In the genomic region with DNA sequence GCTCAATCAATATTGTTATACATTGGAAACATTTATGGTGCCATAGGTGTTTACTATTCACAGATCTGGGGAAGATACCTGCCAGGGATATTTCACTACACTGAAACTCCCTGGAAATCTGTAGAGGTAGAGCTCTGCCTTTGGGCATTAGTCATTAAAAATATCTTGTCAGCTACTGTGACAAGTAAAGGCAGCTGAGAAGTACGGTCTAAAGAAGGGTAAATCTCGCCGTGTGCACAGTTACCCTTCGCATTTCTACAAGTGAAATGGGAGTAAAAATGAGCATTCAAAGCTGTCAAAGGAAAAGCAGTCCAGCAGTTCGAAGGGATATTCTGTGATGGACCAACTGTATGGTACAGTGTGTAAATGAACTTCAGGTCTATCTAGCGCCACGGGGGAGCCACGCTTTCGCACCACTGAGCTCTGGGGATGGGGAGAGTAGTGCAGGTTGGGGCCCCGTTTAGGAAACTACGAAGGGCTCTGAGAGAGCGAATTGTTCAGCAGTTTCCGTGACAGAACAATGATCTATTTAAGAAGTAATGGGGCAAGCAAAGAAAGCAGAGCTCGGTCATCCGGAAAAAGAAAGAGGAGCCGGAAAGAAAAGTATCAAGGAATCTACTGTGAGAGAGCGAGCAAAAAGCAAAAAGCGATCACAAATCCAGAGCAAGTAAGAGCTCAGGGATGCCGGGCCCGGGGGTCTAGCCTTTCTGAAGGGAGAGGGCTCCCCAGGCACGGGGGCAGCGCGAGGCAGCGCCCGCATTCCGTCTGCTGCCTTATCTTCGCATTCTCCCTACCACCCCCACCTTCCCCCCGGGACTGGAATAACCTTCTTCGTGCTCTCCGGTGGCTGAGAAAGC, we compare ENCODE assay signal across 8 cellular contexts. TPM values are rescaled to one million over a fixed set of nuclear protein-coding genes. Genes with fewer than 3 reads are reported as not detected.
A peak's percentile ranks its signal among the peaks of the same experiment; 100 is the strongest.
DNase-seq lines count a peak whose midpoint lies in the region; ATAC-seq and TF ChIP-seq lines count a peak whose summit lies in the region.

No MANE protein-coding gene starts in this region.

- TF ChIP-seq POLR2A in thyroid gland (IDR thresholded peaks at IDR 0.05) = no peak

- H3K9ac ChIP-seq in neural cell (ENCODE audit: low read length) = peak overlapping the region; percentile 90

- peaks cover 3 to 12% of the 10 kb centered on the region in 2 donors for H3K4me1 ChIP-seq in thyroid gland

- TF ChIP-seq EP300 in neural cell (conservative IDR thresholded peaks at IDR 0.05; ENCODE audit: poor library complexity, severe bottlenecking) = no peak

- H3K9me2 ChIP-seq in neural cell (ENCODE audit: insufficient read depth, low read length) = no peaks in the 10 kb centered on the region

- peak overlapping the region; percentile 94 for H3K4me2 ChIP-seq in neural cell (ENCODE audit: low read length)

- peaks cover 83% of the 10 kb centered on the region for H3K79me2 ChIP-seq in neural cell (replicated peaks; ENCODE audit: insufficient read depth, low read length)

- peak; percentile 26 for ATAC-seq in GM21367 (IDR thresholded peaks at IDR 0.05; ENCODE audit: unreplicated experiment)

- H3F3A ChIP-seq in neural cell (ENCODE audit: insufficient read depth, low read length, poor library complexity, severe bottlenecking) = no peaks in the 10 kb centered on the region

- TF ChIP-seq RAD21 in neural cell (conservative IDR thresholded peaks at IDR 0.05) = no peak

- H3K4me3 ChIP-seq in BJ (ENCODE audit: low read depth, low read length) (peak overlapping the region; percentile 56), foreskin fibroblast (ENCODE audit: low read depth in 1 of 2, low read length in 2 of 2) (peak overlapping the region; percentile 84 to 89), neural cell (ENCODE audit: low read length) (peak overlapping the region; percentile 84), thyroid gland (replicated peaks in 1 of 3) (peak overlapping the region; percentile 21 to 92 (median 54))

- H2AFZ ChIP-seq in neural cell (ENCODE audit: low read depth, low read length) = peak overlapping the region; percentile 78

- DNase-seq in BJ (ENCODE audit: low read depth) (no peak), NCI-H345 (lab: John Stamatoyannopoulos, UW) (peak; percentile 26), activated T-helper 1 cell treated with Interleukin-2 at 50 U/mL for 16 hours (ENCODE audit: low read depth) (peak; percentile 5), foreskin fibroblast (peak in 1 of 2 donors; percentile 50), thyroid gland (peak; percentile 5 to 24), NCI-H446 treated with DMSO at 0.1 percent for 48 hours (lab: John Stamatoyannopoulos, UW) (no peak)

- H3K9me3 ChIP-seq in neural cell (ENCODE audit: low read length) (no peaks in the 10 kb centered on the region), thyroid gland (no peaks in the 10 kb centered on the region)

- TF ChIP-seq CTCF in BJ (IDR thresholded peaks at IDR 0.05; ENCODE audit: insufficient read depth, low read depth, low read length) = no peak
- no peak for TF ChIP-seq CTCF in foreskin fibroblast (IDR thresholded peaks at IDR 0.05; ENCODE audit: low read depth, low read length)
- no peak for TF ChIP-seq CTCF in neural cell (IDR thresholded peaks at IDR 0.05; ENCODE audit: poor library complexity, severe bottlenecking)
- no peak for TF ChIP-seq CTCF in thyroid gland (IDR thresholded peaks at IDR 0.05)

- POLR2A ChIA-PET in BJ (lab: Charles Lee) = interaction anchor here (0.6 kb wide), 1 partner anchor 244 kb away, joined by 4 read pairs; no protein-coding TSS in a partner anchor

- CTCF ChIA-PET in BJ (lab: Yijun Ruan, JAX) = interaction anchor here (0.8 to 1.4 kb wide), 4 partner anchors 21 to 310 kb away, joined by 3 read pairs; no protein-coding TSS in a partner anchor

- H4K20me1 ChIP-seq in neural cell (ENCODE audit: insufficient read depth) = no peaks in the 10 kb centered on the region

- H3K27me3 ChIP-seq in BJ (ENCODE audit: control insufficient read depth, insufficient read depth, low read length) (peaks cover 4% of the 10 kb centered on the region), neural cell (ENCODE audit: insufficient read depth, low read depth, low read length) (no peaks in the 10 kb centered on the region), thyroid gland (no peaks in the 10 kb centered on the region)

- peak overlapping the region; percentile 89 for H3K27ac ChIP-seq in neural cell (ENCODE audit: low read length)
- H3K27ac ChIP-seq in thyroid gland = peak overlapping the region; percentile 79 to 87 (median 86)

- intact Hi-C loops in thyroid gland (cut with DNase I) = no loop called here

- H3K36me3 ChIP-seq in BJ (ENCODE audit: control insufficient read depth, insufficient read depth, low read length) = no peaks in the 10 kb centered on the region
- H3K36me3 ChIP-seq in neural cell (ENCODE audit: insufficient read depth, low read length) = no peaks in the 10 kb centered on the region
- no peaks in the 10 kb centered on the region for H3K36me3 ChIP-seq in thyroid gland

- 3% methylated on average over 30 of the region's 30 CpGs for WGBS in thyroid gland, 2 donors

TF ChIP-seq in neural cell, 6 proteins besides CTCF, POLR2A, EP300 and RAD21:
- TF ChIP-seq, protein P1, sequence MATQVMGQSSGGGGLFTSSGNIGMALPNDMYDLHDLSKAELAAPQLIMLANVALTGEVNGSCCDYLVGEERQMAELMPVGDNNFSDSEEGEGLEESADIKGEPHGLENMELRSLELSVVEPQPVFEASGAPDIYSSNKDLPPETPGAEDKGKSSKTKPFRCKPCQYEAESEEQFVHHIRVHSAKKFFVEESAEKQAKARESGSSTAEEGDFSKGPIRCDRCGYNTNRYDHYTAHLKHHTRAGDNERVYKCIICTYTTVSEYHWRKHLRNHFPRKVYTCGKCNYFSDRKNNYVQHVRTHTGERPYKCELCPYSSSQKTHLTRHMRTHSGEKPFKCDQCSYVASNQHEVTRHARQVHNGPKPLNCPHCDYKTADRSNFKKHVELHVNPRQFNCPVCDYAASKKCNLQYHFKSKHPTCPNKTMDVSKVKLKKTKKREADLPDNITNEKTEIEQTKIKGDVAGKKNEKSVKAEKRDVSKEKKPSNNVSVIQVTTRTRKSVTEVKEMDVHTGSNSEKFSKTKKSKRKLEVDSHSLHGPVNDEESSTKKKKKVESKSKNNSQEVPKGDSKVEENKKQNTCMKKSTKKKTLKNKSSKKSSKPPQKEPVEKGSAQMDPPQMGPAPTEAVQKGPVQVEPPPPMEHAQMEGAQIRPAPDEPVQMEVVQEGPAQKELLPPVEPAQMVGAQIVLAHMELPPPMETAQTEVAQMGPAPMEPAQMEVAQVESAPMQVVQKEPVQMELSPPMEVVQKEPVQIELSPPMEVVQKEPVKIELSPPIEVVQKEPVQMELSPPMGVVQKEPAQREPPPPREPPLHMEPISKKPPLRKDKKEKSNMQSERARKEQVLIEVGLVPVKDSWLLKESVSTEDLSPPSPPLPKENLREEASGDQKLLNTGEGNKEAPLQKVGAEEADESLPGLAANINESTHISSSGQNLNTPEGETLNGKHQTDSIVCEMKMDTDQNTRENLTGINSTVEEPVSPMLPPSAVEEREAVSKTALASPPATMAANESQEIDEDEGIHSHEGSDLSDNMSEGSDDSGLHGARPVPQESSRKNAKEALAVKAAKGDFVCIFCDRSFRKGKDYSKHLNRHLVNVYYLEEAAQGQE (IDR thresholded peaks at IDR 0.05; ENCODE audit: borderline replicate concordance) = no peak
- TF ChIP-seq SMC3 (conservative IDR thresholded peaks at IDR 0.05; ENCODE audit: poor library complexity) (no peak), MXI1 (conservative IDR thresholded peaks at IDR 0.05; ENCODE audit: poor library complexity, severe bottlenecking) (no peak), POLR2AphosphoS5 (IDR thresholded peaks at IDR 0.05) (no peak), EZH2 (IDR thresholded peaks at IDR 0.05; ENCODE audit: borderline replicate concordance, insufficient read depth, low read length, poor library complexity, severe bottlenecking) (no peak), TAF1 (IDR thresholded peaks at IDR 0.05; ENCODE audit: low read depth) (no peak)
TF ChIP-seq in neural cell: peak in this region for 0.

RNA-seq across cellular contexts. Expression of a gene that starts 0.6 kb away (rescaled TPM):
- 0.04 TPM in 1 of 2 replicates, not detected in the other for polyA plus RNA-seq in BJ (2011; rRNA removed)
- 0.09 TPM in 1 of 2 replicates, not detected in the other for polyA minus RNA-seq in BJ (2011; rRNA and poly(A)+ RNA removed)
- polyA plus RNA-seq in neural cell = 3.3 and 4.1 TPM in 2 replicates
- polyA minus RNA-seq in neural cell = 3.7 and 5.7 TPM in 2 replicates
- total RNA-seq in thyroid gland = 1 to 10 TPM in 3 of 4 donors, under 1 TPM in 1; 0.67 to 2.4 (median 1.8) TPM

RNA-seq across cellular contexts. Expression of a gene that starts 0.9 kb away (rescaled TPM):
- polyA plus RNA-seq in BJ (2011; rRNA removed) (11.5 and 24.6 TPM in 2 replicates), neural cell (30.3 and 35.1 TPM in 2 replicates)
- polyA minus RNA-seq in BJ (2011; rRNA and poly(A)+ RNA removed) = 10.2 and 10.9 TPM in 2 replicates
- polyA minus RNA-seq in neural cell = 63.7 and 65.7 TPM in 2 replicates
- 10 to 100 TPM; 34.3 to 45.1 (median 42.1) TPM for total RNA-seq in thyroid gland

Comparison
In these comparisons a context has a peak if more than half of its experiments do, and no peak if none do; other contexts are left out.
1. DNase-seq: peak in NCI-H345 (single experiment), activated T-helper 1 cell treated with Interleukin-2 at 50 U/mL for 16 hours (single experiment) and thyroid gland (2 of 2); none in BJ (single experiment) and NCI-H446 treated with DMSO at 0.1 percent for 48 hours (single experiment).
2. Peak in every context shown above with its lines, with median percentiles within 50 percentile points of each other: H3K4me3 ChIP-seq.